ENCODE assay signal across 21 cellular contexts in genomic region chr14:96080571-96080970, GRCh38. TPM values are rescaled to one million over a fixed set of nuclear protein-coding genes. Genes with fewer than 3 reads are reported as not detected.
"Had no signal": no experiment of that assay in that cellular context is flagged by ENCODE, and none has a peak within 500 bp of the region (broad histone marks: within the 10 kb centered on the region; RNA-seq: fewer than 3 reads in every experiment).

No MANE protein-coding gene starts in this region.

- H3K4me1 ChIP-seq: right lobe of liver, tibial nerve had no signal

- H3K4me3 Mint-ChIP-seq: memory B cell; mesothelial cell of epicardium; naive B cell; natural killer cell treated with Interleukin-12 subunit alpha and Interleukin-12 subunit beta and Interleukin-15 and Interleukin-18, amount 100 ng/mL, for 72 hours; neural crest cell; stimulated activated memory B cell treated with anti-CD40 and anti-IgM and Interleukin-4, amounts not matched to agents 10 μg/mL and 1 μg/mL and 100 μg/mL, for 72 hours had no signal

- H3K4me3 ChIP-seq: dorsolateral prefrontal cortex, left lung, lung, mucosa of descending colon, pancreas, right lobe of liver, thoracic aorta, tibial nerve, upper lobe of left lung had no signal

- ATAC-seq: left lung; mucosa of descending colon; natural killer cell treated with Interleukin-12 subunit alpha and Interleukin-12 subunit beta and Interleukin-15 and Interleukin-18, amount 100 ng/mL, for 72 hours; pancreas; right lobe of liver; stimulated activated memory B cell treated with anti-CD40 and anti-IgM and Interleukin-4, amounts not matched to agents 10 μg/mL and 1 μg/mL and 100 μg/mL, for 72 hours; stimulated activated naive CD8-positive, alpha-beta T cell treated with anti-CD3 and anti-CD28 coated beads, Interleukin-15, Interleukin-2, amounts not matched to agents 100 U/mL and 50 U/mL, for 24 hours had no signal

- H3K9me3 ChIP-seq: left lung, mucosa of descending colon, neutrophil, pancreas, right lobe of liver, thoracic aorta, tibial nerve, upper lobe of left lung had no signal

- H3K27ac ChIP-seq: left lung, neutrophil, pancreas, right lobe of liver, thoracic aorta, tibial nerve, upper lobe of left lung had no signal

- H3K36me3 Mint-ChIP-seq: memory B cell; natural killer cell treated with Interleukin-12 subunit alpha and Interleukin-12 subunit beta and Interleukin-15 and Interleukin-18, amount 100 ng/mL, for 72 hours; stimulated activated memory B cell treated with anti-CD40 and anti-IgM and Interleukin-4, amounts not matched to agents 10 μg/mL and 1 μg/mL and 100 μg/mL, for 72 hours had no signal

- H3K36me3 ChIP-seq: left lung, neutrophil, pancreas, right lobe of liver, thoracic aorta, tibial nerve, upper lobe of left lung had no signal

- H3K27me3 Mint-ChIP-seq: progenitor cell of endocrine pancreas had no signal

- H3K27ac Mint-ChIP-seq: memory B cell; mesothelial cell of epicardium; natural killer cell treated with Interleukin-12 subunit alpha and Interleukin-12 subunit beta and Interleukin-15 and Interleukin-18, amount 100 ng/mL, for 72 hours; progenitor cell of endocrine pancreas; stimulated activated memory B cell treated with anti-CD40 and anti-IgM and Interleukin-4, amounts not matched to agents 10 μg/mL and 1 μg/mL and 100 μg/mL, for 72 hours had no signal

- H3K27me3 ChIP-seq: dorsolateral prefrontal cortex, left lung, pancreas, right lobe of liver, tibial nerve, upper lobe of left lung had no signal

- DNase-seq: cerebellar nuclear complex; effector CD4-positive, alpha-beta T cell; mucosa of descending colon; naive B cell; right lobe of liver; stimulated activated CD4-positive, alpha-beta T cell treated with anti-CD3 and anti-CD28 coated beads, Interleukin-4, amount 100 ng/mL, for 4 hours; stimulated activated naive CD8-positive, alpha-beta T cell treated with anti-CD3 and anti-CD28 coated beads, Interleukin-15, Interleukin-2, amounts not matched to agents 100 U/mL and 50 U/mL, for 24 hours; upper lobe of left lung had no signal

- H3K9me3 Mint-ChIP-seq: memory B cell; mesothelial cell of epicardium; natural killer cell treated with Interleukin-12 subunit alpha and Interleukin-12 subunit beta and Interleukin-15 and Interleukin-18, amount 100 ng/mL, for 72 hours; neural crest cell had no signal

- H3K4me1 Mint-ChIP-seq: memory B cell; stimulated activated memory B cell treated with anti-CD40 and anti-IgM and Interleukin-4, amounts not matched to agents 10 μg/mL and 1 μg/mL and 100 μg/mL, for 72 hours had no signal

RNA-seq across cellular contexts. Expression of gene C14orf132, which starts 41.4 kb away (rescaled TPM):
- total RNA-seq: natural killer cell treated with Interleukin-12 subunit alpha and Interleukin-12 subunit beta and Interleukin-15 and Interleukin-18, amount 100 ng/mL, for 72 hours had no signal
